11 cellular contexts compared by ENCODE assay signal in genomic region chr10:4926400-4926799, GRCh38.
"Had no signal": no experiment of that assay in that cellular context is flagged by ENCODE, and none has a peak within 500 bp of the region (broad histone marks: within the 10 kb centered on the region; RNA-seq: fewer than 3 reads in every experiment).

No MANE protein-coding gene starts in this region.

- H3K9me3 ChIP-seq: HAP-1 had no signal

- H3K27ac ChIP-seq: GM23248 had no signal

- H3K9ac ChIP-seq: GM23248 had no signal

- H3K4me2 ChIP-seq: GM23338 had no signal

- H3K4me3 ChIP-seq: GM23248, GM23338, HAP-1 had no signal

- ATAC-seq: GM23338, HCT116 had no signal

- H2AFZ ChIP-seq: GM23248, GM23338 had no signal

- H3K4me1 ChIP-seq: HAP-1 had no signal

- DNase-seq: GM23248, GOT3, H7, H9, HCEC 1CT, HFFc6 had no signal

- FAIRE-seq: H1, H54 had no signal

- H3K36me3 ChIP-seq: HAP-1 had no signal
